9 cellular contexts compared by ENCODE assay signal in the genomic region with DNA sequence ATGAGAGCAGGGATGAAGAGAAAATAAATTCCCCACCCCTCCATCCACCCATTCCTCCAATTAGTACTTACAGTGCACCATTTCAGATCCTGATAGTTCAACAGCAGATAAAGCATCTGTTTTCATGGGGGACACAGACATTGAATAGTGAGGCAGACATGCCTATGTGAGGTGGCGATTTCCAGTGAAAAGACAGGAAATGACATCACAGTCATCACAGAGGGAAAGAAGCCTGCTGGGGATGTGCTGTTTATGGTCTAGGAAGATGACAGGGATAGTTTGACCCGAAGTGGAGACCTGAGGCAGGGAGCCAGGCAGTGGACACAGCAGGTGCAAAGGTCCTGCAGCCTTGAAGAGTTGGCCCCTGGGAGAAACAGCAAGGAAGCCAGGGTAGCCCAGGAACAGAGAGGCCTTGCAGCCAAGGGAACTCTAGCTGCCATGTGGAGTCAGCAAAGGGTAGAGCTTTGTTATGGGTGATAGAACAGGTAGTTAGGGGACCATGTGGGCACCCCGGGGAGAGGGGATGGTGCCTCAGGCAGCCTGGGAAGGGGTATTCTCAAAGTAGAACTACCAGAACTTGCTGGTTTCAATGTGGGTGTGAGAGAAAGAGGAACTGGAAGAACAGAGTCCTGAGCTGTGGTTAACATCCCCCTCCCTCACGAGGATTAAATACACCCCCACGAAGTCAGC.
A peak's percentile ranks its signal among the peaks of the same experiment; 100 is the strongest.
DNase-seq lines count a peak whose midpoint lies in the region; ATAC-seq and TF ChIP-seq lines count a peak whose summit lies in the region.
"Had no signal": no experiment of that assay in that cellular context is flagged by ENCODE, and none has a peak within 500 bp of the region (broad histone marks: within the 10 kb centered on the region; RNA-seq: fewer than 3 reads in every experiment).

No MANE protein-coding gene starts in this region.

- H3K36me3 ChIP-seq in smooth muscle cell (ENCODE audit: low read depth) (no peaks in the 10 kb centered on the region), transverse colon (no peaks in the 10 kb centered on the region)

- H3K9ac ChIP-seq in smooth muscle cell (ENCODE audit: low read depth): no peak overlapping the region

- POLR2A ChIA-PET in GM10248 (lab: Yijun Ruan, JAX): interaction anchor here (1.1 kb wide), 1 partner anchor 11 kb away, joined by 5 read pairs; no protein-coding TSS in a partner anchor

- no peak for TF ChIP-seq EP300 in transverse colon (IDR thresholded peaks at IDR 0.05; ENCODE audit: low read depth)

- H3K4me3 ChIP-seq in smooth muscle cell (no peak overlapping the region), transverse colon (no peak overlapping the region)

- H3K27ac ChIP-seq in smooth muscle cell (ENCODE audit: low read depth): no peak overlapping the region
- H3K27ac ChIP-seq in transverse colon: no peak overlapping the region

- TF ChIP-seq POLR2A in transverse colon (IDR thresholded peaks at IDR 0.05): no peak

- CTCF ChIA-PET in GM10248 (lab: Yijun Ruan, JAX): interaction anchor here (0.9 to 2.4 kb wide), 4 partner anchors 9 to 26 kb away, joined by 3 to 6 read pairs (median 4); no protein-coding TSS in a partner anchor

- H3K4me1 ChIP-seq in smooth muscle cell (ENCODE audit: low read depth): peaks cover 9% of the 10 kb centered on the region
- no peaks in the 10 kb centered on the region for H3K4me1 ChIP-seq in transverse colon

- in situ Hi-C loops in transverse colon (cut with MboI; ENCODE audit: low pct_ligation_motif_present in 1 of 4, low pct_unique_long_range_greater_than_20kb in 1 of 4, low sequenced_read_pairs in 3 of 4): no loop called here

- peak; percentile 44 for ATAC-seq in GM19372 (IDR thresholded peaks at IDR 0.05; ENCODE audit: low read depth, unreplicated experiment)
- ATAC-seq in HG03095 (IDR thresholded peaks at IDR 0.05; ENCODE audit: unreplicated experiment): peak; percentile 63
- ATAC-seq in activated T-cell treated with anti-CD3 and anti-CD28 coated beads, Interleukin-2, amount 50 U/mL, for 4 hours: no peak
- ATAC-seq: Panc1 had no signal

- peaks cover 12% of the 10 kb centered on the region for H3K36me3 Mint-ChIP-seq in T-helper 2 cell treated with Interferon-gamma antibody and Interleukin-4, amounts not matched to agents 5 μg/mL and 100 μg/mL, for 36 hours (ENCODE audit: low read depth)
- peaks cover 2% of the 10 kb centered on the region for H3K36me3 Mint-ChIP-seq in activated T-cell treated with anti-CD3 and anti-CD28 coated beads, Interleukin-2, amount 50 U/mL, for 4 hours (ENCODE audit: insufficient read depth)

- no peak overlapping the region for H2AFZ ChIP-seq in smooth muscle cell (ENCODE audit: low read depth)

- no peaks in the 10 kb centered on the region for H3K27me3 ChIP-seq in smooth muscle cell (ENCODE audit: low read depth)
- H3K27me3 ChIP-seq in transverse colon: no peaks in the 10 kb centered on the region

- H3K9me3 ChIP-seq in smooth muscle cell (replicated peaks; ENCODE audit: low read depth) (no peaks in the 10 kb centered on the region), transverse colon (no peaks in the 10 kb centered on the region)

- H4K20me1 ChIP-seq in smooth muscle cell (ENCODE audit: low read depth): no peaks in the 10 kb centered on the region

- H3K79me2 ChIP-seq in smooth muscle cell (ENCODE audit: low read depth): no peaks in the 10 kb centered on the region

- WGBS in smooth muscle cell (ENCODE audit: low lambda C conversion rate): 48% methylated on average over 5 of the region's 5 CpGs
- 60 to 80% methylated on average over 1 to 5 of the region's 5 CpGs for WGBS in transverse colon (ENCODE audit: low coverage in 1 of 2), 2 donors

- no peaks in the 10 kb centered on the region for H3K9me3 Mint-ChIP-seq in T-helper 2 cell treated with Interferon-gamma antibody and Interleukin-4, amounts not matched to agents 5 μg/mL and 100 μg/mL, for 36 hours
- no peaks in the 10 kb centered on the region for H3K9me3 Mint-ChIP-seq in activated T-cell treated with anti-CD3 and anti-CD28 coated beads, Interleukin-2, amount 50 U/mL, for 4 hours

- no peaks in the 10 kb centered on the region for H3K27me3 Mint-ChIP-seq in T-helper 2 cell treated with Interferon-gamma antibody and Interleukin-4, amounts not matched to agents 5 μg/mL and 100 μg/mL, for 36 hours (ENCODE audit: low read depth)
- no peaks in the 10 kb centered on the region for H3K27me3 Mint-ChIP-seq in activated T-cell treated with anti-CD3 and anti-CD28 coated beads, Interleukin-2, amount 50 U/mL, for 4 hours (ENCODE audit: low read depth)

- H3F3A ChIP-seq in smooth muscle cell (ENCODE audit: low read depth): peaks cover 4% of the 10 kb centered on the region

- peaks cover 58% of the 10 kb centered on the region for H3K4me1 Mint-ChIP-seq in T-helper 2 cell treated with Interferon-gamma antibody and Interleukin-4, amounts not matched to agents 5 μg/mL and 100 μg/mL, for 36 hours (ENCODE audit: low read depth)
- H3K4me1 Mint-ChIP-seq in activated T-cell treated with anti-CD3 and anti-CD28 coated beads, Interleukin-2, amount 50 U/mL, for 4 hours (ENCODE audit: low read depth): peaks cover 50% of the 10 kb centered on the region

- DNase-seq in GM10248 (ENCODE audit: extremely low spot score) (peak; percentile 62), smooth muscle cell (lab: John Stamatoyannopoulos, UW; ENCODE audit: unreplicated experiment) (no peak), NCI-H345 (lab: John Stamatoyannopoulos, UW) (no peak), transverse colon (no peak)
- no peak for DNase-seq in T-helper 2 cell treated with Interferon-gamma antibody and Interleukin-4, amounts not matched to agents 5 μg/mL and 100 μg/mL, for 36 hours (ENCODE audit: low spot score)
- DNase-seq in activated T-cell treated with anti-CD3 and anti-CD28 coated beads, Interleukin-2, amount 50 U/mL, for 4 hours: no peak

- peak overlapping the region; percentile 73 for H3K27ac Mint-ChIP-seq in T-helper 2 cell treated with Interferon-gamma antibody and Interleukin-4, amounts not matched to agents 5 μg/mL and 100 μg/mL, for 36 hours

- TF ChIP-seq CTCF in GM10248 (IDR thresholded peaks at IDR 0.05; ENCODE audit: control extremely low read depth, extremely low read depth, low read depth, missing control alignments): no peak
- TF ChIP-seq CTCF in smooth muscle cell (IDR thresholded peaks at IDR 0.05; ENCODE audit: borderline replicate concordance, insufficient read depth, poor library complexity, severe bottlenecking): no peak
- TF ChIP-seq CTCF in transverse colon (IDR thresholded peaks at IDR 0.05): no peak

- H3K4me3 Mint-ChIP-seq in T-helper 2 cell treated with Interferon-gamma antibody and Interleukin-4, amounts not matched to agents 5 μg/mL and 100 μg/mL, for 36 hours: peak overlapping the region; percentile 43
- no peak overlapping the region for H3K4me3 Mint-ChIP-seq in activated T-cell treated with anti-CD3 and anti-CD28 coated beads, Interleukin-2, amount 50 U/mL, for 4 hours

- H3K4me2 ChIP-seq in smooth muscle cell: no peak overlapping the region

- intact Hi-C loops in transverse colon (cut with DNase I; ENCODE audit: low total_unique reads): no loop called here

Comparison
In these comparisons a context has a peak if more than half of its experiments do, and no peak if none do; other contexts are left out.
1. ATAC-seq: peak in GM19372 (single experiment) and HG03095 (single experiment); none in activated T-cell treated with anti-CD3 and anti-CD28 coated beads, Interleukin-2, amount 50 U/mL, for 4 hours (0 of 2).